Comparison of ENCODE assay signal across 9 cellular contexts in the genomic region with DNA sequence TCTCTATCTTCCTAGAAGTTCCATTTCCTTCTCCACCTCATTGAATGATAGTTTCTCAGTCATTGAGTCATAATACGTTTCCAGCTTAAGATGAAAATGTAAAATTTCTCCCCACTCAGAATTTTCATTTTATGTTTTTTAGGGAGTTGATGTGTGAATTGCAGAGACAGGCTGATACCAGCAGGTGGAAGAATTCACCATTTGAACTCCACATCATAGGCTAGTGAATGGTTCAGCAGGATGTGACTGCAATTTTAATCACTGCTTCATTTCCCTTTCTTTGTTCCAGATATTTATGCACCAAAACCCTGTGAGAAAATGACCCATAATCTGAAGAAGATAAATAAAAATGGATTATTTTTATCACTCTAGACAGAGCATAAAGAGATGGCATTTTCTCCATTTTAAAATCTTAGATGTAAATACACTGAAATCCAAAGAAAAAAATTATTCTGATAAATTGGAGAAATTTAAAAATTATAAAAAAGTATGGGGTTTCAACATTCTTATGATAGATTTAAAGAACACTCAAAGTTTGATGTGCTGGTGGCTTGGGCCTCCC. TPM values are rescaled to one million over a fixed set of nuclear protein-coding genes. Genes with fewer than 3 reads are reported as not detected.
DNase-seq lines count a peak whose midpoint lies in the region; TF ChIP-seq lines count a peak whose summit lies in the region.
"Had no signal": no experiment of that assay in that cellular context is flagged by ENCODE, and none has a peak within 500 bp of the region (broad histone marks: within the 10 kb centered on the region; RNA-seq: fewer than 3 reads in every experiment).

No MANE protein-coding gene starts in this region.

- H3K27me3 Mint-ChIP-seq in activated CD4-positive, alpha-beta T cell treated with anti-CD3 and anti-CD28 coated beads, Interleukin-2, amount 10 ng/mL, durations not matched to agents 24 days and 14 days: peaks cover 6% of the 10 kb centered on the region

- POLR2A ChIA-PET in AG04449 (lab: Yijun Ruan, JAX): interaction anchor here (0.5 kb wide), 1 partner anchor 41 kb away, joined by 3 read pairs; no protein-coding TSS in a partner anchor

- H3K9me3 Mint-ChIP-seq in activated CD4-positive, alpha-beta T cell treated with anti-CD3 and anti-CD28 coated beads, Interleukin-2, amount 10 ng/mL, durations not matched to agents 24 days and 14 days: no peaks in the 10 kb centered on the region

- no peaks in the 10 kb centered on the region for H3K4me1 Mint-ChIP-seq in activated CD4-positive, alpha-beta T cell treated with anti-CD3 and anti-CD28 coated beads, Interleukin-2, amount 10 ng/mL, durations not matched to agents 24 days and 14 days

- intact Hi-C loops in breast epithelium (cut with DNase I; ENCODE audit: low total_unique reads) (no loop called here), tibial artery (cut with DNase I; ENCODE audit: low total_unique reads) (loop anchor here (10.0 kb wide), 1 partner anchor 270 kb away; no protein-coding TSS in a partner anchor)
- intact Hi-C loops in activated CD4-positive, alpha-beta T cell treated with anti-CD3 and anti-CD28 coated beads, Interleukin-2, amount 10 ng/mL, durations not matched to agents 24 days and 14 days (cut with micrococcal nuclease): no loop called here

- H3K27me3 ChIP-seq in breast epithelium: no peaks in the 10 kb centered on the region
- no peaks in the 10 kb centered on the region for H3K27me3 ChIP-seq in tibial artery

- H3K4me3 Mint-ChIP-seq in activated CD4-positive, alpha-beta T cell treated with anti-CD3 and anti-CD28 coated beads, Interleukin-2, amount 10 ng/mL, durations not matched to agents 24 days and 14 days: no peak overlapping the region

- H3K27ac Mint-ChIP-seq in activated CD4-positive, alpha-beta T cell treated with anti-CD3 and anti-CD28 coated beads, Interleukin-2, amount 10 ng/mL, durations not matched to agents 24 days and 14 days: no peak overlapping the region

- TF ChIP-seq POLR2A in breast epithelium (IDR thresholded peaks at IDR 0.05): no peak

- no peaks in the 10 kb centered on the region for H3K36me3 Mint-ChIP-seq in activated CD4-positive, alpha-beta T cell treated with anti-CD3 and anti-CD28 coated beads, Interleukin-2, amount 10 ng/mL, durations not matched to agents 24 days and 14 days (ENCODE audit: low read depth)

- CTCF ChIA-PET in AG04449 (lab: Yijun Ruan, JAX): interaction anchor here (0.9 to 3.6 kb wide), 22 partner anchors 8 to 825 kb away, joined by 3 to 33 read pairs (median 4); partner anchors contain the start of gene PYGL

- H3K27ac ChIP-seq in breast epithelium (peak overlapping the region; percentile 79 to 89), tibial artery (no peak overlapping the region)

- peak; percentile 61 for TF ChIP-seq CTCF in AG04449 (IDR thresholded peaks at IDR 0.05; ENCODE audit: insufficient read depth, low read length, missing control alignments)
- peak; percentile 45; the same call in 1 of the 2 replicates for TF ChIP-seq CTCF in GM12875 (IDR thresholded peaks at IDR 0.05; ENCODE audit: borderline replicate concordance, insufficient read depth, low read depth, low read length)
- TF ChIP-seq CTCF in breast epithelium (IDR thresholded peaks at IDR 0.05): peak; percentile 53 to 66 (median 63)
- peak; percentile 57 to 64 for TF ChIP-seq CTCF in tibial artery (IDR thresholded peaks at IDR 0.05)

- DNase-seq in AG04449 (ENCODE audit: low read depth, low spot score): no peak
- peak; percentile 53 for DNase-seq in NCI-H2196 treated with DMSO at 0.1 percent for 48 hours (lab: John Stamatoyannopoulos, UW; ENCODE audit: unreplicated experiment)
- no peak for DNase-seq in breast epithelium (ENCODE audit: low spot score in 2 of 2)
- peak; percentile 59 for DNase-seq in left kidney (ENCODE audit: low read depth, low spot score)
- DNase-seq in tibial artery: no peak
- DNase-seq in NCI-H2029 (lab: John Stamatoyannopoulos, UW): no peak
- DNase-seq in activated CD4-positive, alpha-beta T cell treated with anti-CD3 and anti-CD28 coated beads, Interleukin-2, amount 10 ng/mL, durations not matched to agents 24 days and 14 days: no peak

- no peaks in the 10 kb centered on the region for H3K4me1 ChIP-seq in breast epithelium
- H3K4me1 ChIP-seq in tibial artery: peaks cover 0 to 5% (median 0%) of the 10 kb centered on the region in 4 donors

- no peak overlapping the region for H3K4me3 ChIP-seq in AG04449 (ENCODE audit: low read depth, low read length)
- H3K4me3 ChIP-seq in GM12875 (ENCODE audit: low read depth, low read length): no peak overlapping the region
- H3K4me3 ChIP-seq in breast epithelium: no peak overlapping the region
- no peak overlapping the region for H3K4me3 ChIP-seq in tibial artery
- H3K4me3 ChIP-seq: HAP-1 had no signal

- H3K9me3 ChIP-seq in breast epithelium (no peaks in the 10 kb centered on the region), tibial artery (no peaks in the 10 kb centered on the region)
- H3K9me3 ChIP-seq: HAP-1 had no signal

- H3K36me3 ChIP-seq in breast epithelium (no peaks in the 10 kb centered on the region), tibial artery (no peaks in the 10 kb centered on the region)
- H3K36me3 ChIP-seq: HAP-1 had no signal

RNA-seq across cellular contexts. Expression of gene PYGL, which starts 10.6 kb away (rescaled TPM):
- 100 to 1,000 TPM in 1 of 3 donors, 10 to 100 TPM in 2; 53.6 to 126 (median 57.4) TPM for total RNA-seq in breast epithelium
- total RNA-seq in activated CD4-positive, alpha-beta T cell treated with anti-CD3 and anti-CD28 coated beads, Interleukin-2, amount 10 ng/mL, durations not matched to agents 24 days and 14 days: 0.26 and 1.3 TPM in 2 replicates

Comparison
In these comparisons a context has a peak if more than half of its experiments do, and no peak if none do; other contexts are left out.
1. DNase-seq: peak in NCI-H2196 treated with DMSO at 0.1 percent for 48 hours (single experiment) and left kidney (single experiment); none in AG04449 (single experiment), breast epithelium (0 of 2), tibial artery (0 of 2), NCI-H2029 (single experiment) and activated CD4-positive, alpha-beta T cell treated with anti-CD3 and anti-CD28 coated beads, Interleukin-2, amount 10 ng/mL, durations not matched to agents 24 days and 14 days (single experiment).
2. H3K27ac ChIP-seq: peak in breast epithelium (2 of 2); none in tibial artery (0 of 2).
3. RNA of gene PYGL, which starts 10.6 kb away (total RNA-seq): 53.6 to 126 TPM in breast epithelium; 0.26 to 1.3 TPM in activated CD4-positive, alpha-beta T cell treated with anti-CD3 and anti-CD28 coated beads, Interleukin-2, amount 10 ng/mL, durations not matched to agents 24 days and 14 days; every median in the first group is over 10 times any median in the second.
4. Peak in every context shown above with its lines, with median percentiles within 50 percentile points of each other: CTCF ChIP-seq.